In the genomic region with DNA sequence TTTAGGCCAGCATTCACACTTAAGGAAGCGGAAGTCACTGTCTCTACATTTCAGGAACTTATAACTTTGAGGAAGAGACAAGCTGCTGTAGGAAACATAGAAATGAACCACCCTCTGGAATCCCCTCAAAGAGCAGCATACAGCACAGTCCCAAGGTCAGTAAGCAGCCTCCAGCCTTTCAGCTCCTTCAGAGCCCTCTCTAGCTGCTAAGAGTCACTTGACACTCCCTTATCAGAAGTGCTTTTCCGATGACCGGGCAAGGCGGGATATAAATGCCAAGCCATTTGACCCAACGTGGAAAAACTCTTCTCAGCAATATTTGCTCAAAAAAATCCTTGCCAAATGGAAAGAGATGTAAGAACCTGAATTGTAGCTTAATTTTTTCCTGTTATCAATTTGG, we compare ENCODE assay signal across 28 cellular contexts.
"Had no signal": no experiment of that assay in that cellular context is flagged by ENCODE, and none has a peak within 500 bp of the region (broad histone marks: within the 10 kb centered on the region; RNA-seq: fewer than 3 reads in every experiment).

No MANE protein-coding gene starts in this region.

- H3K27ac ChIP-seq: ascending aorta, breast epithelium, cardiac muscle cell, colonic mucosa, epithelial cell of prostate, foreskin keratinocyte, gastrocnemius medialis had no signal

- H3K27me3 ChIP-seq: ascending aorta, breast epithelium, cardiac muscle cell, colonic mucosa, foreskin keratinocyte, gastrocnemius medialis had no signal

- ATAC-seq: activated CD4-positive, alpha-beta T cell treated with anti-CD3 and anti-CD28 coated beads for 36 hours; activated CD8-positive, alpha-beta memory T cell treated with anti-CD3 and anti-CD28 coated beads, Interleukin-2, amount 10 ng/mL, durations not matched to agents 7 days and 5 days; activated CD8-positive, alpha-beta T cell treated with anti-CD3 and anti-CD28 coated beads, Interleukin-2, amount 10 ng/mL, durations not matched to agents 7 days and 5 days; activated naive CD4-positive, alpha-beta T cell treated with anti-CD3 and anti-CD28 coated beads, Interleukin-2, amount 50 U/mL, for 72 hours; foreskin keratinocyte; gastrocnemius medialis; T-helper 17 cell had no signal

- H3K4me1 ChIP-seq: ascending aorta, breast epithelium, colonic mucosa, foreskin keratinocyte, gastrocnemius medialis had no signal

- H3K9me3 ChIP-seq: ascending aorta, breast epithelium, colonic mucosa, gastrocnemius medialis had no signal

- H3K36me3 ChIP-seq: ascending aorta, breast epithelium, cardiac muscle cell, colonic mucosa, gastrocnemius medialis had no signal

- H3K4me3 ChIP-seq: ascending aorta, breast epithelium, cardiac muscle cell, colonic mucosa, gastrocnemius medialis had no signal

- DNase-seq: activated CD4-positive, alpha-beta memory T cell treated with anti-CD3 and anti-CD28 coated beads for 36 hours; activated CD4-positive, alpha-beta T cell treated with anti-CD3 and anti-CD28 coated beads for 36 hours; activated CD4-positive, alpha-beta T cell treated with anti-CD3 and anti-CD28 coated beads, Interleukin-2, amount 10 ng/mL, durations not matched to agents 24 days and 14 days; activated CD4-positive, CD25-positive, alpha-beta regulatory T cell; activated CD4-positive, CD25-positive, alpha-beta regulatory T cell treated with anti-CD3 and anti-CD28 coated beads, Interleukin-2, amount 50 U/mL, for 72 hours; activated CD8-positive, alpha-beta memory T cell treated with anti-CD3 and anti-CD28 coated beads, Interleukin-2, amount 10 ng/mL, durations not matched to agents 7 days and 5 days; activated CD8-positive, alpha-beta memory T cell treated with anti-CD3 and anti-CD28 coated beads, Interleukin-2, amount 50 U/mL, for 4 hours; activated CD8-positive, alpha-beta T cell treated with anti-CD3 and anti-CD28 coated beads, Interleukin-2, amount 10 ng/mL, durations not matched to agents 7 days and 5 days; activated effector memory CD4-positive, alpha-beta T cell treated with anti-CD3 and anti-CD28 coated beads, Interleukin-2, amount 50 U/mL, for 16 hours; activated naive CD4-positive, alpha-beta T cell treated with anti-CD3 and anti-CD28 coated beads for 36 hours; activated naive CD8-positive, alpha-beta T cell treated with anti-CD3 and anti-CD28 coated beads, Interleukin-2, amount 10 ng/mL, durations not matched to agents 7 days and 5 days; activated T-cell treated with anti-CD3 and anti-CD28 coated beads, Interleukin-2, amount 50 U/mL, for 1 hour; activated T-cell treated with anti-CD3 and anti-CD28 coated beads, Interleukin-2, amount 50 U/mL, for 48 hours; central memory CD4-positive, alpha-beta T cell; cerebellar nuclear complex; colonic mucosa; effector CD8-positive, alpha-beta T cell; foreskin keratinocyte; gastrocnemius medialis; glutamatergic neuron; T-helper 1 cell; T-helper 17 cell; T1000 had no signal
